In genomic region chr13:106503272-106503671, GRCh38 we compare ENCODE assay signal across 1 cellular context.
TF ChIP-seq lines count a peak whose summit lies in the region.

No MANE protein-coding gene starts in this region.

TF ChIP-seq in endothelial cell of umbilical vein, 7 proteins besides CTCF, POLR2A, EP300 and RAD21:
- no peak for TF ChIP-seq MYC (IDR thresholded peaks at IDR 0.05; ENCODE audit: low read depth, low read length)
- no peak for TF ChIP-seq FOS (IDR thresholded peaks at IDR 0.05; ENCODE audit: borderline replicate concordance, insufficient read depth, low read length)
- TF ChIP-seq POLR2AphosphoS5 (IDR thresholded peaks at IDR 0.05; ENCODE audit: insufficient read depth, low read depth, low read length) = no peak
- no peak for TF ChIP-seq MAX (IDR thresholded peaks at IDR 0.05; ENCODE audit: insufficient read depth, insufficient read length)
- TF ChIP-seq EZH2 (IDR thresholded peaks at IDR 0.05; ENCODE audit: borderline replicate concordance, low read depth, low read length, severe bottlenecking) = no peak
- TF ChIP-seq GATA2 (IDR thresholded peaks at IDR 0.05; ENCODE audit: insufficient read depth, insufficient read length, low read depth, low read length) = no peak
- no peak for TF ChIP-seq JUN (IDR thresholded peaks at IDR 0.05; ENCODE audit: borderline replicate concordance, insufficient read depth, insufficient read length, low read depth)
